ENCODE assay signal across 35 cellular contexts in genomic region chr2:123908522-123908921, GRCh38.
"Had no signal": no experiment of that assay in that cellular context is flagged by ENCODE, and none has a peak within 500 bp of the region (broad histone marks: within the 10 kb centered on the region; RNA-seq: fewer than 3 reads in every experiment).

No MANE protein-coding gene starts in this region.

- H3K4me2 ChIP-seq: KMS-11 had no signal

- H3K9ac ChIP-seq: KMS-11 had no signal

- H3K27ac ChIP-seq: KMS-11 had no signal

- DNase-seq: Karpas-422, Kasumi-1, KG1, MM.1S, MV-4-11, NCI-H1048, NCI-H1092, NCI-H1092 treated with DMSO at 0.1 percent for 48 hours, NCI-H1105, NCI-H1105 treated with DMSO at 0.1 percent for 48 hours, NCI-H1417, NCI-H1417 treated with DMSO at 0.1 percent for 48 hours, NCI-H1436, NCI-H1436 treated with DMSO at 0.1 percent for 48 hours, NCI-H146, NCI-H1694, NCI-H1694 treated with DMSO at 0.1 percent for 48 hours, NCI-H187, NCI-H187 treated with DMSO at 0.1 percent for 48 hours, NCI-H1930, NCI-H2029, NCI-H2029 treated with DMSO at 0.1 percent for 48 hours, NCI-H2081, NCI-H2081 treated with DMSO at 0.1 percent for 48 hours, NCI-H2107, NCI-H2171, NCI-H2171 treated with DMSO at 0.1 percent for 48 hours, NCI-H2227 treated with DMSO at 0.1 percent for 48 hours, NCI-H226, NCI-H345, NCI-H446, NCI-H446 treated with DMSO at 0.1 percent for 48 hours, NCI-H510A, NCI-H510A treated with DMSO at 0.1 percent for 48 hours had no signal
